In the genomic region with DNA sequence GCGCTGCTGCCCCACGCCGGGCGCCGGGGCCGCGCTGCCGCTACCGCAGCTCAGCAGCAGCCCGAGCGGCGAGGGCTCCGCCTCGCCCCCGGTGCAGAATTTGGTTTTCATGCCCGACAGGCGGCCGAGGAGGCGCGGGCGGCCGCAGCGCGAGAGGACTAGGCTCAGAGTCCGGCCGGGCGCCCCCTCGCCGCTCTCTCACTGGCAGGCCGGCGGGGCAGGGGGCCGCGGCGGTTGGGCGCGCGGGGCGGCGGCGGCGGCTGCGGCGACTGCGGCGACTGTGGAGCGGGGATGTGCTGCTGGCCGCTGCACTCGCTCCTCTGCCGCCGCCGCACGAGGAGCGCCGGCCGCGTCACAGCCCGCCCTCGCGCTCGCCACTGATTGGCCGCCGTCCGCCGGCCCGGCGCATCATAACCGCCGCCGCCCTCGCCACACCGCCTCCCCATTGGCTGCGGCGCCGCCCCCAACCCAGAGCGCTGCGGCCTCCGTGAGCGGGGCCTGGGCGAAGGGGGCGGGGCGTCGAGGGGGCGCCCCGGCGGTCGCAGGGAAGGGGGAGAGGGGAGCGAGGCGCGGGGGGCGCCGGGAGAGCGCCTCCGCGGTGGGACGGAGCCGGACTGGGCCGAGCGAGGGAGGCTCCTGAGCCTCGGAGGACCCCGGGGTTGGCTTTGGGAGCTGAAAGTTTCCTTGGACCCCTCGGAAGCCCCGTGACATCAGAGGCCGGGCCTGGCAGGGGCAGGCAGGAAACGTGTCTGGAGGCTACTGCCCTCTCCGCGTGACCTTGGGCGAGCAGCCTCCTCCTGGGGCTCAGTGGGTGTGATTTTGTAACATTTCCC, we compare ENCODE assay signal across 8 cellular contexts. TPM values are rescaled to one million over a fixed set of nuclear protein-coding genes. Genes with fewer than 3 reads are reported as not detected.
A peak's percentile ranks its signal among the peaks of the same experiment; 100 is the strongest.
DNase-seq lines count a peak whose midpoint lies in the region; ATAC-seq, FAIRE-seq and TF ChIP-seq lines count a peak whose summit lies in the region.

A gene (minus strand): TSS at position 322 of the 833 bp plus-strand sequence. CDS start 211 bp downstream, at position 111.

- POLR2A ChIA-PET in activated CD4-positive, alpha-beta T cell treated with anti-CD3 and anti-CD28 coated beads, Interleukin-2, amount 10 ng/mL, durations not matched to agents 7 days and 5 days (lab: Charles Lee): no interaction called here

- peak; percentile 86 for FAIRE-seq in GM19239 (lab: Jason Lieb, UNC)

- peak within 1 kb of the TSS; percentile 90 for H3K27ac ChIP-seq in BLaER1
- peak within 1 kb of the TSS; percentile 96 to 99 for H3K27ac ChIP-seq in coronary artery

- no peaks in the 10 kb centered on the region for H3K36me3 Mint-ChIP-seq in activated CD4-positive, alpha-beta T cell treated with anti-CD3 and anti-CD28 coated beads, Interleukin-2, amount 10 ng/mL, durations not matched to agents 7 days and 5 days (ENCODE audit: low read depth)

- H4K20me1 ChIP-seq in BLaER1: peaks cover 42% of the 10 kb centered on the region

- no peak for TF ChIP-seq CTCF in coronary artery (IDR thresholded peaks at IDR 0.05)

- peak within 1 kb of the TSS; percentile 89 for H3K9ac ChIP-seq in BLaER1

- no peaks in the 10 kb centered on the region for H3K9me3 ChIP-seq in BLaER1

- H3K4me3 ChIP-seq in BLaER1 (peak within 1 kb of the TSS; percentile 90), coronary artery (peak within 1 kb of the TSS; percentile 92)

- peak within 1 kb of the TSS; percentile 83 for H3K27ac Mint-ChIP-seq in activated CD4-positive, alpha-beta T cell treated with anti-CD3 and anti-CD28 coated beads, Interleukin-2, amount 10 ng/mL, durations not matched to agents 7 days and 5 days

- H3K9me3 Mint-ChIP-seq in activated CD4-positive, alpha-beta T cell treated with anti-CD3 and anti-CD28 coated beads, Interleukin-2, amount 10 ng/mL, durations not matched to agents 7 days and 5 days: no peaks in the 10 kb centered on the region

- ATAC-seq in HG03439 (IDR thresholded peaks at IDR 0.05; ENCODE audit: unreplicated experiment): peak; percentile 82

- peaks cover 21% of the 10 kb centered on the region for H3K4me1 Mint-ChIP-seq in activated CD4-positive, alpha-beta T cell treated with anti-CD3 and anti-CD28 coated beads, Interleukin-2, amount 10 ng/mL, durations not matched to agents 7 days and 5 days

- peak within 1 kb of the TSS; percentile 97 for H3K4me2 ChIP-seq in BLaER1

- CTCF ChIA-PET in activated CD4-positive, alpha-beta T cell treated with anti-CD3 and anti-CD28 coated beads, Interleukin-2, amount 10 ng/mL, durations not matched to agents 7 days and 5 days (lab: Charles Lee): interaction anchor here (0.6 kb wide), 1 partner anchor 89 kb away, joined by 3 read pairs; no protein-coding TSS in a partner anchor

- peak within 1 kb of the TSS; percentile 77 for H3K4me3 Mint-ChIP-seq in activated CD4-positive, alpha-beta T cell treated with anti-CD3 and anti-CD28 coated beads, Interleukin-2, amount 10 ng/mL, durations not matched to agents 7 days and 5 days

- H3K27me3 ChIP-seq in BLaER1: no peaks in the 10 kb centered on the region

- H3K27me3 Mint-ChIP-seq in activated CD4-positive, alpha-beta T cell treated with anti-CD3 and anti-CD28 coated beads, Interleukin-2, amount 10 ng/mL, durations not matched to agents 7 days and 5 days: no peaks in the 10 kb centered on the region

- peaks cover 38% of the 10 kb centered on the region for H3K4me1 ChIP-seq in BLaER1

- H3K36me3 ChIP-seq in BLaER1: peaks cover 9% of the 10 kb centered on the region

- peak; percentile 95 for DNase-seq in GM19239 (ENCODE audit: insufficient read length, low spot score)
- peak; percentile 82 to 98 for DNase-seq in NCI-H526 (lab: John Stamatoyannopoulos, UW)
- DNase-seq in activated CD4-positive, alpha-beta T cell treated with anti-CD3 and anti-CD28 coated beads, Interleukin-2, amount 10 ng/mL, durations not matched to agents 7 days and 5 days: peak; percentile 82
- peak; percentile 93 for DNase-seq in coronary artery (ENCODE audit: low spot score)
- peak; percentile 98 for DNase-seq in left kidney (ENCODE audit: low read depth, low spot score)
- DNase-seq in stimulated activated CD4-positive, alpha-beta T cell treated with anti-CD3 and anti-CD28 coated beads, Interleukin-1b, Interleukin-23, amount 100 ng/mL, for 48 hours: peak; percentile 86

RNA-seq across cellular contexts. Expression of the gene that starts here (rescaled TPM):
- 1 to 10 TPM; 4.5 to 6.3 TPM for total RNA-seq in activated CD4-positive, alpha-beta T cell treated with anti-CD3 and anti-CD28 coated beads, Interleukin-2, amount 10 ng/mL, durations not matched to agents 7 days and 5 days

Comparison
In these comparisons a context has a peak if more than half of its experiments do, and no peak if none do; other contexts are left out.
1. Peak in every context shown above with its lines: DNase-seq, ATAC-seq, H3K4me3 ChIP-seq and H3K27ac ChIP-seq.